ENCODE assay signal across 1 cellular context in genomic region chr18:62360806-62361205, GRCh38.
TF ChIP-seq lines count a peak whose summit lies in the region.

No MANE protein-coding gene starts in this region.

TF ChIP-seq in H1, 55 proteins besides CTCF, POLR2A, EP300 and RAD21:
- TF ChIP-seq RXRA (IDR thresholded peaks at IDR 0.05; ENCODE audit: insufficient read depth, low read depth, low read length) (no peak), RFX5 (IDR thresholded peaks at IDR 0.05; ENCODE audit: borderline replicate concordance, low read depth, low read length) (no peak), CEBPB (IDR thresholded peaks at IDR 0.05; ENCODE audit: low read depth, low read length) (no peak), SUZ12 (IDR thresholded peaks at IDR 0.05; ENCODE audit: low read length) (no peak), GABPA (IDR thresholded peaks at IDR 0.05; ENCODE audit: borderline replicate concordance, insufficient read depth, low read length) (no peak), KDM5A (IDR thresholded peaks at IDR 0.05; ENCODE audit: low read length) (no peak), CBX5 (IDR thresholded peaks at IDR 0.05; ENCODE audit: low read depth, low read length) (no peak), SP4 (IDR thresholded peaks at IDR 0.05; ENCODE audit: low read length) (no peak), SRF (IDR thresholded peaks at IDR 0.05; ENCODE audit: low read depth, low read length) (no peak), POLR2AphosphoS5 (IDR thresholded peaks at IDR 0.05; ENCODE audit: low read depth, low read length) (no peak), TEAD4 (IDR thresholded peaks at IDR 0.05; ENCODE audit: low read depth, low read length) (no peak), RNF2 (IDR thresholded peaks at IDR 0.05; ENCODE audit: borderline replicate concordance, low read depth, low read length, missing control alignments, poor library complexity, severe bottlenecking) (no peak), ATF2 (IDR thresholded peaks at IDR 0.05; ENCODE audit: low read length) (no peak), FOSL1 (IDR thresholded peaks at IDR 0.05; ENCODE audit: insufficient read depth, low read depth, low read length) (no peak), SAP30 (IDR thresholded peaks at IDR 0.05; ENCODE audit: insufficient read depth, insufficient replicate concordance, low read length) (no peak), ASH2L (IDR thresholded peaks at IDR 0.05; ENCODE audit: low read length) (no peak)
